In the genomic region with DNA sequence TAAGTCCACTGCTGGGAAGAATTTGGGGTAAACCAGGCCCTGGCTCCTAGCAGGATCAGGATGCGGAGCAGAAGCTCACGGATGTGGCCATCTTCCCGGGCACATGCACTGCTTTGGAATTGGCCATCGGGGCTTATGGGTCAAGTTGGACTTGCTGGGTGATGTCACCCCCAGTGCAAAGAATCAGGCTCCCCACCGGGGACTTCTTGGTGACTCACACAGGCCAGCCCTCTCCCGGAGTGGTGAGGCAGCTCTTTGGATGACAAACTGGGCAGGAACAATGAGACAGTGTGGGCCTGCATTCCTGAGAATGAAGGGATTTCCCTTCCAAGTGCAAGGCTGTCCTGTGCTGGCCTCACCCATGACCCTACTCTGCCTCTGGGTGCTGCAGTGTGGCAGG, we compare ENCODE assay signal across 9 cellular contexts.
DNase-seq lines count a peak whose midpoint lies in the region; ATAC-seq and TF ChIP-seq lines count a peak whose summit lies in the region.
"Had no signal": no experiment of that assay in that cellular context is flagged by ENCODE, and none has a peak within 500 bp of the region (broad histone marks: within the 10 kb centered on the region; RNA-seq: fewer than 3 reads in every experiment).

No MANE protein-coding gene starts in this region.

- ATAC-seq in GM18505 (IDR thresholded peaks at IDR 0.05; ENCODE audit: unreplicated experiment): no peak
- no peak for ATAC-seq in GM21423 (IDR thresholded peaks at IDR 0.05; ENCODE audit: unreplicated experiment)
- no peak for ATAC-seq in GM19395 (IDR thresholded peaks at IDR 0.05; ENCODE audit: unreplicated experiment)
- ATAC-seq: naive thymus-derived CD4-positive, alpha-beta T cell had no signal

- H3K4me3 ChIP-seq in fibroblast of the aortic adventitia (ENCODE audit: low read depth, low read length): no peak overlapping the region
- H3K4me3 ChIP-seq in retinal pigment epithelial cell (ENCODE audit: low read length): no peak overlapping the region

- TF ChIP-seq POLR2A in GM18505 (IDR thresholded peaks at IDR 0.05; ENCODE audit: borderline replicate concordance, extremely low read depth, insufficient read depth, insufficient read length): no peak

- DNase-seq in GM04504 (ENCODE audit: low read depth): peak; percentile 46
- peak; percentile 89 to 91 for DNase-seq in SW 1271 (lab: John Stamatoyannopoulos, UW)
- DNase-seq in fibroblast of the aortic adventitia (ENCODE audit: low read depth): peak; percentile 73
- DNase-seq in retinal pigment epithelial cell (ENCODE audit: low read depth): peak; percentile 38
- DNase-seq in NCI-H1694 (lab: John Stamatoyannopoulos, UW): no peak
- DNase-seq: naive thymus-derived CD4-positive, alpha-beta T cell had no signal

- TF ChIP-seq CTCF in fibroblast of the aortic adventitia (IDR thresholded peaks at IDR 0.05; ENCODE audit: insufficient read depth, low read length): no peak
- no peak for TF ChIP-seq CTCF in retinal pigment epithelial cell (conservative IDR thresholded peaks at IDR 0.05; ENCODE audit: low read depth, low read length)
